ENCODE assay signal across 23 cellular contexts in the genomic region with DNA sequence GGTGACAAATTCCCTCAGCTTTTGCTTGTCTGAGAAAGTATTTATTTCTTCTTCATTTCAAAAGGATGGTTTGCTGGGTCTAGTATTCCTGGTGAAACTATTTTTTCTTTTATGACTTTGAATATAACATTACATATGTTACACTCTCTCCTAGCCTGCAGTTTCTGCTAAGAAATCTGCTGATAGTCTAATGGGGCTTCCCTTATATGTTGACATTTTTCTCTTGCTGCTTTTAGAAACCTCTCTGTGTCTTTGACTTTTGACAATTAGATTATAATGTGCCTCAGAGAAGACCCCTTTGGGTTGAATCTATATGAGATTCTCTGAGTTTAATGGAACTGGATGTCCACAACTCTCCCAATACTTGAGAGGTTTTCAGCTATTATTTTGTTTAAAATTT. TPM values are rescaled to one million over a fixed set of nuclear protein-coding genes. Genes with fewer than 3 reads are reported as not detected.
A peak's percentile ranks its signal among the peaks of the same experiment; 100 is the strongest.
DNase-seq lines count a peak whose midpoint lies in the region; ATAC-seq and TF ChIP-seq lines count a peak whose summit lies in the region.
"Had no signal": no experiment of that assay in that cellular context is flagged by ENCODE, and none has a peak within 500 bp of the region (broad histone marks: within the 10 kb centered on the region; RNA-seq: fewer than 3 reads in every experiment).

No MANE protein-coding gene starts in this region.

- intact Hi-C loops in HCT116 (cut with micrococcal nuclease) = no loop called here

- no peak for ATAC-seq in HCT116
- ATAC-seq in RWPE2 (ENCODE audit: low read depth) = no peak
- ATAC-seq: A549, GM12878 had no signal

- H3K27ac ChIP-seq in HCT116 (ENCODE audit: low read depth, low read length) (no peak overlapping the region), RWPE2 (ENCODE audit: poor library complexity, severe bottlenecking) (peak overlapping the region; percentile 27), epithelial cell of prostate (peak overlapping the region; percentile 82)
- H3K27ac ChIP-seq: A549, GM23248 had no signal

- H3K4me1 ChIP-seq in HCT116 (ENCODE audit: control insufficient read depth in 1 of 2, insufficient read depth in 2 of 2, low read length in 2 of 2) = peaks cover 0 to 14% of the 10 kb centered on the region in 2 experiments; a peak in 2 of 4 replicates
- H3K4me1 ChIP-seq in RWPE2 (ENCODE audit: insufficient read depth, poor library complexity, severe bottlenecking) = peaks cover 10% of the 10 kb centered on the region

- TF ChIP-seq POLR2A in HCT116 (IDR thresholded peaks at IDR 0.05; ENCODE audit: borderline replicate concordance, extremely low read depth, insufficient read depth, insufficient read length) = no peak

- in situ Hi-C loops in ACHN (cut with HindIII; ENCODE audit: low pct_ligation_motif_present, low pct_unique_long_range_greater_than_20kb, low sequenced_read_pairs) = no loop called here

- RAD21 ChIA-PET in HCT116 (lab: Charles Lee; ENCODE audit: low non-redundant PET in 1 of 2, low total read pairs in 2 of 2, uncharacterized antibody in 2 of 2, unreplicated experiment in 2 of 2) = no interaction called here

- H3K9me3 ChIP-seq in HCT116 (ENCODE audit: control insufficient read depth in 1 of 2, insufficient read depth in 1 of 2, low read depth in 1 of 2, low read length in 2 of 2) = peaks cover 0 to 4% of the 10 kb centered on the region in 2 experiments; a peak in 1 of 4 replicates
- H3K9me3 ChIP-seq in RWPE2 (ENCODE audit: severe bottlenecking) = no peaks in the 10 kb centered on the region

- H3K9ac ChIP-seq in HCT116 (ENCODE audit: low read length) = no peak overlapping the region
- H3K9ac ChIP-seq: GM23248 had no signal

- H3K27me3 ChIP-seq in HCT116 (ENCODE audit: insufficient read depth, low read length) (no peaks in the 10 kb centered on the region), RWPE2 (ENCODE audit: insufficient read depth, poor library complexity, severe bottlenecking) (no peaks in the 10 kb centered on the region)

- H3K79me2 ChIP-seq in HCT116 (ENCODE audit: insufficient read depth, low read length) = no peaks in the 10 kb centered on the region

- no peaks in the 10 kb centered on the region for H4K20me1 ChIP-seq in HCT116 (ENCODE audit: insufficient read depth)

- CTCF ChIA-PET in HCT116 (lab: Charles Lee) = interaction anchor here (0.6 kb wide), 1 partner anchor 10 kb away, joined by 3 read pairs; no protein-coding TSS in a partner anchor

- H3K4me2 ChIP-seq in HCT116 (ENCODE audit: low read length) = no peak overlapping the region
- H3K4me2 ChIP-seq: A549 had no signal

- H3K36me3 ChIP-seq in HCT116 (ENCODE audit: control insufficient read depth in 1 of 2, insufficient read depth in 2 of 2, low read length in 2 of 2) (no peaks in the 10 kb centered on the region), RWPE2 (ENCODE audit: low read depth) (no peaks in the 10 kb centered on the region)

- POLR2A ChIA-PET in HCT116 (lab: Charles Lee) = no interaction called here

- TF ChIP-seq CTCF in HCT116 (IDR thresholded peaks at IDR 0.05 in 2 of 3, conservative IDR thresholded peaks at IDR 0.05 in 1 of 3; ENCODE audit: borderline replicate concordance in 1 of 3, insufficient read depth in 1 of 3, low read depth in 2 of 3, low read length in 2 of 3) = no peak
- TF ChIP-seq CTCF in RWPE2 (IDR thresholded peaks at IDR 0.05; ENCODE audit: poor library complexity, severe bottlenecking) = no peak

- H3K4me3 ChIP-seq in HCT116 (replicated peaks in 1 of 2; ENCODE audit: low read depth in 1 of 2, low read length in 2 of 2) (no peak overlapping the region), RWPE2 (ENCODE audit: severe bottlenecking) (no peak overlapping the region)
- H3K4me3 ChIP-seq: A549, GM12878, GM23248 had no signal

- peak; percentile 32 for DNase-seq in ACHN
- no peak for DNase-seq in HCT116 (ENCODE audit: low read depth, low spot score)
- DNase-seq in RWPE2 (ENCODE audit: low spot score) = no peak
- DNase-seq in epithelial cell of prostate (ENCODE audit: low read depth, low spot score) = no peak
- DNase-seq in SKM-1 treated with dmso at 0.1 percent for 144 hours (lab: John Stamatoyannopoulos, UW; ENCODE audit: unreplicated experiment) = no peak
- no peak for DNase-seq in activated CD4-positive, alpha-beta T cell treated with anti-CD3 and anti-CD28 coated beads, Interleukin-2, amount 50 U/mL, for 1 hour
- no peak for DNase-seq in ureter (ENCODE audit: low spot score)
- DNase-seq: 8988T; C1 segment of cervical spinal cord; CD4-positive, alpha-beta memory T cell; COR-L47; DMS 273 treated with DMSO at 0.1 percent for 48 hours; DMS79; EL; GDM1; GM23248; H7; HCEC 1CT; HFFc6 had no signal

- BruUV-seq in HCT116 (replicated peaks; lab: Mats Ljungman, UMichigan) = no TSS peak

- H3K9me2 ChIP-seq in HCT116 (ENCODE audit: insufficient read depth) = no peaks in the 10 kb centered on the region

- H2AFZ ChIP-seq in HCT116 (ENCODE audit: low read depth, low read length, poor library complexity, severe bottlenecking) = no peak overlapping the region
- H2AFZ ChIP-seq: GM23248 had no signal

- no peak for TF ChIP-seq RAD21 in HCT116 (IDR thresholded peaks at IDR 0.05; ENCODE audit: low read depth)

TF ChIP-seq in HCT116, 20 proteins besides CTCF, POLR2A, EP300 and RAD21:
- TF ChIP-seq JUND (IDR thresholded peaks at IDR 0.05) (no peak), SP1 (IDR thresholded peaks at IDR 0.05; ENCODE audit: low read depth) (no peak), CBX3 (IDR thresholded peaks at IDR 0.05; ENCODE audit: low read depth) (peak; percentile 68; the same call in 1 of the 2 replicates), EGR1 (IDR thresholded peaks at IDR 0.05; ENCODE audit: low read depth) (no peak)
- TF ChIP-seq, protein P1, sequence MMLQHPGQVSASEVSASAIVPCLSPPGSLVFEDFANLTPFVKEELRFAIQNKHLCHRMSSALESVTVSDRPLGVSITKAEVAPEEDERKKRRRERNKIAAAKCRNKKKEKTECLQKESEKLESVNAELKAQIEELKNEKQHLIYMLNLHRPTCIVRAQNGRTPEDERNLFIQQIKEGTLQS (IDR thresholded peaks at IDR 0.05) = no peak

RNA-seq across cellular contexts. Expression of gene SRI, which starts 33.8 kb away (rescaled TPM):
- total RNA-seq in HCT116 (2021; ENCODE audit: unreplicated experiment) (114 TPM), ureter (158 TPM)
- 96.5 and 135 TPM in 2 replicates for polyA plus RNA-seq in HCT116 (2012)

RNA-seq across cellular contexts. Expression of gene STEAP4, which starts 53.1 kb away (rescaled TPM):
- total RNA-seq in HCT116 (2021; ENCODE audit: unreplicated experiment) = 0.15 TPM
- polyA plus RNA-seq in HCT116 (2012) = 0.01 and 0.04 TPM in 2 replicates
- 105 TPM for total RNA-seq in ureter
- total RNA-seq: CD4-positive, alpha-beta memory T cell; GM23248; H1; HFFc6 had no signal
- polyA plus RNA-seq: A549; BJ; CD4-positive, alpha-beta memory T cell; GM12878; GM23248 had no signal

Comparison
In these comparisons a context has a peak if more than half of its experiments do, and no peak if none do; other contexts are left out.
1. RNA of gene STEAP4, which starts 53.1 kb away (total RNA-seq): 105 TPM in ureter (single experiment); 0.15 TPM in HCT116 (single experiment); every median in the first group is over 10 times any median in the second.